9 cellular contexts compared by ENCODE assay signal in genomic region chr19:35066691-35067563, GRCh38. TPM values are rescaled to one million over a fixed set of nuclear protein-coding genes. Genes with fewer than 3 reads are reported as not detected.
DNase-seq lines count a peak whose midpoint lies in the region; ATAC-seq and TF ChIP-seq lines count a peak whose summit lies in the region.
"Had no signal": no experiment of that assay in that cellular context is flagged by ENCODE, and none has a peak within 500 bp of the region (broad histone marks: within the 10 kb centered on the region; RNA-seq: fewer than 3 reads in every experiment).

No MANE protein-coding gene starts in this region.

- DNase-seq in LHCN-M2 (ENCODE audit: low read depth), result peak; percentile 77
- DNase-seq in SHP77 treated with DMSO at 0.1 percent for 48 hours (lab: John Stamatoyannopoulos, UW), result peak; percentile 40
- peak; percentile 75 for DNase-seq in activated effector memory CD4-positive, alpha-beta T cell treated with Interleukin-2 at 50 U/mL for 16 hours
- DNase-seq in fibroblast of villous mesenchyme (ENCODE audit: low read depth), result peak; percentile 77
- peak; percentile 90 to 92 for DNase-seq in suprapubic skin (ENCODE audit: low spot score in 2 of 2)

- peak; percentile 83 for ATAC-seq in GM19467 (IDR thresholded peaks at IDR 0.05; ENCODE audit: unreplicated experiment)

- TF ChIP-seq CTCF in C4-2B (conservative IDR thresholded peaks at IDR 0.05), result peak; percentile 91
- peak; percentile 88 for TF ChIP-seq CTCF in fibroblast of villous mesenchyme (IDR thresholded peaks at IDR 0.05; ENCODE audit: insufficient read depth, low read depth, low read length)
- peak; percentile 44 for TF ChIP-seq CTCF in neutrophil (IDR thresholded peaks at IDR 0.05)
- peak; percentile 81 to 82 for TF ChIP-seq CTCF in suprapubic skin (IDR thresholded peaks at IDR 0.05)

- no peak for TF ChIP-seq EP300 in suprapubic skin (IDR thresholded peaks at IDR 0.05)

- 12% methylated on average over 13 of the region's 14 CpGs for WGBS in suprapubic skin

- H3K4me1 ChIP-seq in neutrophil (ENCODE audit: control insufficient read depth in 1 of 2, insufficient read depth in 1 of 2, low read depth in 1 of 2, low read length in 1 of 2) (no peaks in the 10 kb centered on the region), suprapubic skin (peaks cover 7% of the 10 kb centered on the region)

- peaks cover 6% of the 10 kb centered on the region for H3K27me3 ChIP-seq in neutrophil
- H3K27me3 ChIP-seq in suprapubic skin, result no peaks in the 10 kb centered on the region

- H3K4me3 ChIP-seq in fibroblast of villous mesenchyme (ENCODE audit: low read depth, low read length) (no peak overlapping the region), neutrophil (ENCODE audit: low read depth in 1 of 2, low read length in 1 of 2) (no peak overlapping the region), suprapubic skin (no peak overlapping the region)

- H3K27ac ChIP-seq in C4-2B (no peak overlapping the region), neutrophil (no peak overlapping the region), suprapubic skin (no peak overlapping the region)

- H3K9me3 ChIP-seq in neutrophil, result no peaks in the 10 kb centered on the region
- no peaks in the 10 kb centered on the region for H3K9me3 ChIP-seq in suprapubic skin

- TF ChIP-seq POLR2A in suprapubic skin (IDR thresholded peaks at IDR 0.05), result no peak

- H3K36me3 ChIP-seq in neutrophil (no peaks in the 10 kb centered on the region), suprapubic skin (no peaks in the 10 kb centered on the region)

RNA-seq across cellular contexts. Expression of gene HPN, which starts 25.4 kb away (rescaled TPM):
- total RNA-seq in LHCN-M2 (2014; rRNA removed) (0.11 TPM in 1 of 2 replicates, not detected in the other), fibroblast of villous mesenchyme (not detected in 2 replicates), suprapubic skin (1 to 10 TPM in 1 of 4 donors, under 1 TPM in 2, not detected in 1; 0.26 to 1.7 (median 0.56) TPM)
- polyA plus RNA-seq in LHCN-M2 (2012), result not detected
- polyA plus RNA-seq: IgD-negative memory B cell had no signal

RNA-seq across cellular contexts. Expression of gene SCN1B, which starts 36.7 kb away (rescaled TPM):
- total RNA-seq in LHCN-M2 (2014; rRNA removed) (1.4 and 2.3 TPM in 2 replicates), fibroblast of villous mesenchyme (2.6 and 3.2 TPM in 2 replicates), suprapubic skin (1 to 10 TPM; 1.4 to 4.3 (median 2.9) TPM)
- polyA plus RNA-seq in LHCN-M2 (2012), result 3.5 TPM
- polyA plus RNA-seq: IgD-negative memory B cell had no signal

RNA-seq across cellular contexts. Expression of gene FXYD3, which starts 48.7 kb away (rescaled TPM):
- not detected in 2 replicates for total RNA-seq in LHCN-M2 (2014; rRNA removed)
- polyA plus RNA-seq in LHCN-M2 (2012), result not detected
- not detected in 2 replicates for total RNA-seq in fibroblast of villous mesenchyme
- 100 to 1,000 TPM; 383 to 765 (median 575) TPM for total RNA-seq in suprapubic skin
- polyA plus RNA-seq: IgD-negative memory B cell had no signal

Comparison
In these comparisons a context has a peak if more than half of its experiments do, and no peak if none do; other contexts are left out.
1. DNase-seq: peak in every context shown above with its lines; median percentile 91 in suprapubic skin; 77 in LHCN-M2; 77 in fibroblast of villous mesenchyme; 75 in activated effector memory CD4-positive, alpha-beta T cell treated with Interleukin-2 at 50 U/mL for 16 hours; 40 in SHP77 treated with DMSO at 0.1 percent for 48 hours.
2. RNA of gene FXYD3, which starts 48.7 kb away (total RNA-seq): 383 to 765 TPM in suprapubic skin; not detected in LHCN-M2 and not detected in fibroblast of villous mesenchyme; every median in the first group is over 100 times any median in the second.
3. Peak in every context shown above with its lines, with median percentiles within 50 percentile points of each other: CTCF ChIP-seq.